In the genomic region with DNA sequence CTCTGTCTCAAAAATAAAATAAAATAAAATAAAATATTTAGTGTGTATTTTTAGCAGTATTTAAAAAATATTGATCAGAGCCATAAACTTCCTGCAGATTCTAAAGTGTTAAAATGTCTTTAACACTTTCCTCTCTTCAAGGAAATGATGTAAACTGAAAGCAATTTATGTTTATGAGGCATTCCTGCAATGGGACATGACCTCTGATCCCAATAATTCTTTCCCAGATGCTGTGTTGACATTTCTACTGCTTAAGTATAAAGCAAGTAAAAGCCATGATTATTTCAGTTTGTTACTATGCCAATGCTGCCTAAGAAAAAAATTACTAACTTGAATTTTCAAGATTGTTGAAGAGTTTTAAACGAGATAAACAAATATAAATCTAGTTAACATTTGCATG, we compare ENCODE assay signal across 1 cellular context.
TF ChIP-seq lines count a peak whose summit lies in the region.

No MANE protein-coding gene starts in this region.

TF ChIP-seq in GM23338, 12 proteins besides CTCF, POLR2A, EP300 and RAD21 (continued from another document):
- TF ChIP-seq POLR2AphosphoS5 (IDR thresholded peaks at IDR 0.05; ENCODE audit: low read depth) (no peak), EZH2phosphoT487 (IDR thresholded peaks at IDR 0.05; ENCODE audit: unreplicated experiment) (no peak), ZNF114 (CRISPR knock-in tag; IDR thresholded peaks at IDR 0.05) (no peak), STAT1 (IDR thresholded peaks at IDR 0.05; ENCODE audit: unreplicated experiment) (no peak), CREB1 (CRISPR knock-in tag; IDR thresholded peaks at IDR 0.05; ENCODE audit: low read depth) (no peak), EZH2 (IDR thresholded peaks at IDR 0.05; ENCODE audit: low read depth, unreplicated experiment) (no peak), ZNF331 (CRISPR knock-in tag; IDR thresholded peaks at IDR 0.05; ENCODE audit: low read depth) (no peak)
- TF ChIP-seq, protein P1, sequence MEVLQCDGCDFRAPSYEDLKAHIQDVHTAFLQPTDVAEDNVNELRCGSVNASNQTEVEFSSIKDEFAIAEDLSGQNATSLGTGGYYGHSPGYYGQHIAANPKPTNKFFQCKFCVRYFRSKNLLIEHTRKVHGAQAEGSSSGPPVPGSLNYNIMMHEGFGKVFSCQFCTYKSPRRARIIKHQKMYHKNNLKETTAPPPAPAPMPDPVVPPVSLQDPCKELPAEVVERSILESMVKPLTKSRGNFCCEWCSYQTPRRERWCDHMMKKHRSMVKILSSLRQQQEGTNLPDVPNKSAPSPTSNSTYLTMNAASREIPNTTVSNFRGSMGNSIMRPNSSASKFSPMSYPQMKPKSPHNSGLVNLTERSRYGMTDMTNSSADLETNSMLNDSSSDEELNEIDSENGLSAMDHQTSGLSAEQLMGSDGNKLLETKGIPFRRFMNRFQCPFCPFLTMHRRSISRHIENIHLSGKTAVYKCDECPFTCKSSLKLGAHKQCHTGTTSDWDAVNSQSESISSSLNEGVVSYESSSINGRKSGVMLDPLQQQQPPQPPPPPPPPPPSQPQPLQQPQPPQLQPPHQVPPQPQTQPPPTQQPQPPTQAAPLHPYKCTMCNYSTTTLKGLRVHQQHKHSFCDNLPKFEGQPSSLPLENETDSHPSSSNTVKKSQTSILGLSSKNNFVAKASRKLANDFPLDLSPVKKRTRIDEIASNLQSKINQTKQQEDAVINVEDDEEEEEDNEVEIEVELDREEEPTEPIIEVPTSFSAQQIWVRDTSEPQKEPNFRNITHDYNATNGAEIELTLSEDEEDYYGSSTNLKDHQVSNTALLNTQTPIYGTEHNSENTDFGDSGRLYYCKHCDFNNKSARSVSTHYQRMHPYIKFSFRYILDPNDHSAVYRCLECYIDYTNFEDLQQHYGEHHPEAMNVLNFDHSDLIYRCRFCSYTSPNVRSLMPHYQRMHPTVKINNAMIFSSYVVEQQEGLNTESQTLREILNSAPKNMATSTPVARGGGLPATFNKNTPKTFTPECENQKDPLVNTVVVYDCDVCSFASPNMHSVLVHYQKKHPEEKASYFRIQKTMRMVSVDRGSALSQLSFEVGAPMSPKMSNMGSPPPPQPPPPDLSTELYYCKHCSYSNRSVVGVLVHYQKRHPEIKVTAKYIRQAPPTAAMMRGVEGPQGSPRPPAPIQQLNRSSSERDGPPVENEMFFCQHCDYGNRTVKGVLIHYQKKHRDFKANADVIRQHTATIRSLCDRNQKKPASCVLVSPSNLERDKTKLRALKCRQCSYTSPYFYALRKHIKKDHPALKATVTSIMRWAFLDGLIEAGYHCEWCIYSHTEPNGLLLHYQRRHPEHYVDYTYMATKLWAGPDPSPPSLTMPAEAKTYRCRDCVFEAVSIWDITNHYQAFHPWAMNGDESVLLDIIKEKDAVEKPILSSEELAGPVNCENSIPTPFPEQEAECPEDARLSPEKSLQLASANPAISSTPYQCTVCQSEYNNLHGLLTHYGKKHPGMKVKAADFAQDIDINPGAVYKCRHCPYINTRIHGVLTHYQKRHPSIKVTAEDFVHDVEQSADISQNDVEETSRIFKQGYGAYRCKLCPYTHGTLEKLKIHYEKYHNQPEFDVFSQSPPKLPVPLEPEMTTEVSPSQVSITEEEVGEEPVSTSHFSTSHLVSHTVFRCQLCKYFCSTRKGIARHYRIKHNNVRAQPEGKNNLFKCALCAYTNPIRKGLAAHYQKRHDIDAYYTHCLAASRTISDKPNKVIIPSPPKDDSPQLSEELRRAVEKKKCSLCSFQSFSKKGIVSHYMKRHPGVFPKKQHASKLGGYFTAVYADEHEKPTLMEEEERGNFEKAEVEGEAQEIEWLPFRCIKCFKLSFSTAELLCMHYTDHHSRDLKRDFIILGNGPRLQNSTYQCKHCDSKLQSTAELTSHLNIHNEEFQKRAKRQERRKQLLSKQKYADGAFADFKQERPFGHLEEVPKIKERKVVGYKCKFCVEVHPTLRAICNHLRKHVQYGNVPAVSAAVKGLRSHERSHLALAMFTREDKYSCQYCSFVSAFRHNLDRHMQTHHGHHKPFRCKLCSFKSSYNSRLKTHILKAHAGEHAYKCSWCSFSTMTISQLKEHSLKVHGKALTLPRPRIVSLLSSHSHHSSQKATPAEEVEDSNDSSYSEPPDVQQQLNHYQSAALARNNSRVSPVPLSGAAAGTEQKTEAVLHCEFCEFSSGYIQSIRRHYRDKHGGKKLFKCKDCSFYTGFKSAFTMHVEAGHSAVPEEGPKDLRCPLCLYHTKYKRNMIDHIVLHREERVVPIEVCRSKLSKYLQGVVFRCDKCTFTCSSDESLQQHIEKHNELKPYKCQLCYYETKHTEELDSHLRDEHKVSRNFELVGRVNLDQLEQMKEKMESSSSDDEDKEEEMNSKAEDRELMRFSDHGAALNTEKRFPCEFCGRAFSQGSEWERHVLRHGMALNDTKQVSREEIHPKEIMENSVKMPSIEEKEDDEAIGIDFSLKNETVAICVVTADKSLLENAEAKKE (CRISPR knock-in tag; IDR thresholded peaks at IDR 0.05), result no peak
